In the genomic region with DNA sequence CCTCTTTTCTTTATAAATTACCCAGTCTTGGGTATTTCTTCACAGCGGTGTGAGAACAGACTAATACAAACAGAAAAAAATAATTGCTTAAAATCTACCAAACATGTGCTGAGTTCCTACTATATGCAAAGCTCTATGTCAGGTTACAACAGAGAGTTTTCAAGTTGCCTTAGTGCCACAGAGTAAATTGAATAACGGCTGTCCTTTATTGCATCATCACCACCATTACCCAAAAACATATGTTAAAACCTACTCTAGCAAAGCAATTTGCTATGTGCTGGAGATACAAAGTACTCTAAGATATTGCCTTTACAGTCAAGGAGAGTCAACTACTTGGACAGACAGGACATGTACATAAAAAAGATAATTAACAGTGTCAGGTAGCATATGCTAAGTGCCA, we compare ENCODE assay signal across 17 cellular contexts.
"Had no signal": no experiment of that assay in that cellular context is flagged by ENCODE, and none has a peak within 500 bp of the region (broad histone marks: within the 10 kb centered on the region; RNA-seq: fewer than 3 reads in every experiment).

No MANE protein-coding gene starts in this region.

- H3K27ac Mint-ChIP-seq: activated naive CD8-positive, alpha-beta T cell treated with anti-CD3 and anti-CD28 coated beads, Interleukin-2, amount 10 ng/mL, durations not matched to agents 7 days and 5 days; endodermal cell; immature natural killer cell; T-helper 2 cell treated with Interferon-gamma antibody and Interleukin-4, amounts not matched to agents 5 μg/mL and 100 μg/mL, for 36 hours had no signal

- H3K36me3 Mint-ChIP-seq: activated naive CD8-positive, alpha-beta T cell treated with anti-CD3 and anti-CD28 coated beads, Interleukin-2, amount 10 ng/mL, durations not matched to agents 7 days and 5 days had no signal

- H3K27ac ChIP-seq: foreskin keratinocyte, psoas muscle, sigmoid colon, spleen, stomach, testis, upper lobe of left lung had no signal

- H3K4me3 Mint-ChIP-seq: activated naive CD8-positive, alpha-beta T cell treated with anti-CD3 and anti-CD28 coated beads, Interleukin-2, amount 10 ng/mL, durations not matched to agents 7 days and 5 days; endodermal cell; immature natural killer cell; T-helper 2 cell treated with Interferon-gamma antibody and Interleukin-4, amounts not matched to agents 5 μg/mL and 100 μg/mL, for 36 hours had no signal

- ATAC-seq: foreskin keratinocyte, psoas muscle had no signal

- DNase-seq: activated CD4-positive, alpha-beta T cell treated with anti-CD3 and anti-CD28 coated beads, Interleukin-2, amount 50 U/mL, for 1 hour; activated CD8-positive, alpha-beta memory T cell treated with anti-CD3 and anti-CD28 coated beads for 24 hours; activated gamma-delta T cell treated with Interleukin-2 at 50 U/mL for 16 hours; activated naive CD8-positive, alpha-beta T cell treated with anti-CD3 and anti-CD28 coated beads, Interleukin-2, amount 10 ng/mL, durations not matched to agents 7 days and 5 days; aorta; cerebellar nuclear complex; endodermal cell; foreskin keratinocyte; glutamatergic neuron; immature natural killer cell; psoas muscle; sigmoid colon; spleen; stomach; testis; upper lobe of left lung had no signal

- H3K36me3 ChIP-seq: sigmoid colon, spleen, stomach, upper lobe of left lung had no signal

- H3K27me3 Mint-ChIP-seq: activated naive CD8-positive, alpha-beta T cell treated with anti-CD3 and anti-CD28 coated beads, Interleukin-2, amount 10 ng/mL, durations not matched to agents 7 days and 5 days had no signal

- H3K4me1 ChIP-seq: foreskin keratinocyte, psoas muscle, spleen, stomach, testis, upper lobe of left lung had no signal

- H3K4me3 ChIP-seq: psoas muscle, sigmoid colon, spleen, stomach, testis, upper lobe of left lung had no signal

- H3K27me3 ChIP-seq: foreskin keratinocyte, sigmoid colon, spleen, stomach, testis, upper lobe of left lung had no signal

- H3K9me3 ChIP-seq: psoas muscle, testis had no signal

- H3K4me1 Mint-ChIP-seq: activated naive CD8-positive, alpha-beta T cell treated with anti-CD3 and anti-CD28 coated beads, Interleukin-2, amount 10 ng/mL, durations not matched to agents 7 days and 5 days; endodermal cell; immature natural killer cell had no signal
